In genomic region chr14:62015945-62016344, GRCh38 we compare ENCODE assay signal across 15 cellular contexts.
DNase-seq lines count a peak whose midpoint lies in the region; ATAC-seq, FAIRE-seq and TF ChIP-seq lines count a peak whose summit lies in the region.
"Had no signal": no experiment of that assay in that cellular context is flagged by ENCODE, and none has a peak within 500 bp of the region (broad histone marks: within the 10 kb centered on the region; RNA-seq: fewer than 3 reads in every experiment).

No MANE protein-coding gene starts in this region.

- 0 out of 2 replicates have a peak, but pooled peaks cover 8% of the 10 kb centered on the region for H3F3A ChIP-seq in GM23248 (ENCODE audit: insufficient read depth)

- H3K27ac ChIP-seq in A673 (ENCODE audit: low read depth, low read length, poor library complexity, severe bottlenecking) (no peak overlapping the region), GM23248 (peak overlapping the region; percentile 17; the same call in 1 of the 2 replicates), endothelial cell of umbilical vein (ENCODE audit: insufficient read depth, low read depth, low read length) (no peak overlapping the region), substantia nigra (ENCODE audit: low read depth, low read length, poor library complexity, severe bottlenecking) (no peak overlapping the region), left ventricle myocardium inferior (replicated peaks) (no peak overlapping the region)

- H3K4me1 ChIP-seq in A673 (ENCODE audit: insufficient read depth, low read length, poor library complexity, severe bottlenecking) (no peaks in the 10 kb centered on the region), GM23248 (ENCODE audit: insufficient read depth) (peaks cover 18% of the 10 kb centered on the region), endothelial cell of umbilical vein (ENCODE audit: control insufficient read depth, extremely low read depth, insufficient read depth, low read length) (no peaks in the 10 kb centered on the region), left ventricle myocardium inferior (no peaks in the 10 kb centered on the region)

- intact Hi-C loops in A673 (cut with micrococcal nuclease; ENCODE audit: unreplicated experiment), result no loop called here
- intact Hi-C loops in endothelial cell of umbilical vein (cut with micrococcal nuclease), result no loop called here
- intact Hi-C loops in left ventricle myocardium inferior (cut with micrococcal nuclease), result no loop called here

- no peaks in the 10 kb centered on the region for H4K20me1 ChIP-seq in GM23248 (ENCODE audit: insufficient read depth)
- no peaks in the 10 kb centered on the region for H4K20me1 ChIP-seq in endothelial cell of umbilical vein (replicated peaks; ENCODE audit: control insufficient read depth, extremely low read depth, insufficient read depth, low read length)

- H3K4me2 ChIP-seq in GM23248 (ENCODE audit: unreplicated experiment) (peak overlapping the region; percentile 10), endothelial cell of umbilical vein (ENCODE audit: insufficient read depth, low read length) (no peak overlapping the region)

- H2AFZ ChIP-seq in GM23248 (no peak overlapping the region; the same call in 1 of the 2 replicates), endothelial cell of umbilical vein (ENCODE audit: low read depth, low read length) (no peak overlapping the region)

- dilution Hi-C loops in endothelial cell of umbilical vein (cut with MboI; ENCODE audit: extremely low pct_ligation_motif_present, low sequenced_read_pairs), result no loop called here

- H3K9ac ChIP-seq in GM23248 (no peak overlapping the region), endothelial cell of umbilical vein (replicated peaks; ENCODE audit: extremely low read depth, insufficient read depth, low read length) (no peak overlapping the region)

- TF ChIP-seq CTCF in A673 (conservative IDR thresholded peaks at IDR 0.05; ENCODE audit: low read depth, low read length) (no peak), endothelial cell of umbilical vein (IDR thresholded peaks at IDR 0.05; ENCODE audit: extremely low read depth in 1 of 2, insufficient read depth in 1 of 2, low read depth in 1 of 2, low read length in 2 of 2) (no peak), left ventricle myocardium inferior (IDR thresholded peaks at IDR 0.05; ENCODE audit: borderline replicate concordance) (no peak)

- H3K36me3 ChIP-seq in A673 (ENCODE audit: insufficient read depth, low read length, poor library complexity, severe bottlenecking), result no peaks in the 10 kb centered on the region
- no peaks in the 10 kb centered on the region for H3K36me3 ChIP-seq in GM23248 (ENCODE audit: low read depth)
- H3K36me3 ChIP-seq in endothelial cell of umbilical vein (ENCODE audit: control insufficient read depth in 2 of 2, extremely low read depth in 1 of 2, insufficient read depth in 2 of 2, low read length in 2 of 2), result no peaks in the 10 kb centered on the region
- no peaks in the 10 kb centered on the region for H3K36me3 ChIP-seq in left ventricle myocardium inferior

- WGBS in GM23248 (ENCODE audit: low coverage in 1 of 2, low lambda C conversion rate in 2 of 2, missing lambda C conversion rate in 2 of 2), 2 experiments, result 2 to 5% methylated on average over 2 of the region's 2 CpGs

- no peaks in the 10 kb centered on the region for H3K9me1 ChIP-seq in endothelial cell of umbilical vein (replicated peaks; ENCODE audit: control insufficient read depth, extremely low read depth, insufficient read depth, low read length)

- no peaks in the 10 kb centered on the region for H3K9me2 ChIP-seq in GM23248 (ENCODE audit: insufficient read depth)

- no peak overlapping the region for H3K4me3 ChIP-seq in A673 (ENCODE audit: low read depth, low read length, poor library complexity, severe bottlenecking)
- H3K4me3 ChIP-seq in GM23248, result no peak overlapping the region
- no peak overlapping the region for H3K4me3 ChIP-seq in endothelial cell of umbilical vein (replicated peaks in 1 of 3; ENCODE audit: insufficient read depth in 1 of 3, low read depth in 1 of 3, low read length in 3 of 3)
- H3K4me3 ChIP-seq in left ventricle myocardium inferior, result no peak overlapping the region

- H3K9me3 ChIP-seq in A673 (ENCODE audit: low read depth, low read length, poor library complexity, severe bottlenecking) (no peaks in the 10 kb centered on the region), GM23248 (ENCODE audit: low read depth) (no peaks in the 10 kb centered on the region), endothelial cell of umbilical vein (replicated peaks; ENCODE audit: control insufficient read depth, insufficient read depth, low read length) (no peaks in the 10 kb centered on the region), left ventricle myocardium inferior (replicated peaks) (peaks cover 7% of the 10 kb centered on the region)

- H3K27me3 ChIP-seq in A673 (replicated peaks; ENCODE audit: insufficient read depth, low read depth, low read length, poor library complexity) (no peaks in the 10 kb centered on the region), GM23248 (replicated peaks; ENCODE audit: insufficient read depth) (peaks cover 13% of the 10 kb centered on the region; the same call in 1 of the 2 replicates), endothelial cell of umbilical vein (ENCODE audit: control insufficient read depth in 2 of 2, insufficient read depth in 2 of 2, low read length in 2 of 2) (no peaks in the 10 kb centered on the region), left ventricle myocardium inferior (ENCODE audit: low read depth) (peaks cover 16% of the 10 kb centered on the region)

- no peak for TF ChIP-seq POLR2A in endothelial cell of umbilical vein (IDR thresholded peaks at IDR 0.05; ENCODE audit: low read depth, low read length)

- CTCF ChIA-PET in A673 (lab: Charles Lee) (no interaction called here), endothelial cell of umbilical vein (lab: Charles Lee) (no interaction called here)

- in situ Hi-C loops in GM23248 (cut with MboI), result no loop called here

- FAIRE-seq in endothelial cell of umbilical vein (lab: Jason Lieb, UNC), result peak; percentile 47
- FAIRE-seq: H1 had no signal

- no peak for ATAC-seq in HG03045 (IDR thresholded peaks at IDR 0.05; ENCODE audit: unreplicated experiment)
- ATAC-seq: left colon; naive thymus-derived CD4-positive, alpha-beta T cell; stimulated activated effector memory CD8-positive, alpha-beta T cell treated with anti-CD3 and anti-CD28 coated beads, Interleukin-12 subunit alpha, Interleukin-12 subunit beta, amount 100 ng/mL, for 72 hours had no signal

- no peaks in the 10 kb centered on the region for H3K79me2 ChIP-seq in GM23248 (ENCODE audit: insufficient read depth)
- no peaks in the 10 kb centered on the region for H3K79me2 ChIP-seq in endothelial cell of umbilical vein (ENCODE audit: control insufficient read depth, insufficient read depth, low read length)

- POLR2A ChIA-PET in A673 (lab: Charles Lee; ENCODE audit: low non-redundant PET) (no interaction called here), endothelial cell of umbilical vein (lab: Charles Lee) (no interaction called here)

- DNase-seq in A673 (ENCODE audit: low spot score) (peak; percentile 3), GM23248 (peak; percentile 52), NCI-H2171 (lab: John Stamatoyannopoulos, UW) (peak; percentile 78), endothelial cell of umbilical vein (ENCODE audit: low read depth, low spot score) (no peak), substantia nigra (lab: John Stamatoyannopoulos, UW) (no peak), SKM-1 (lab: John Stamatoyannopoulos, UW; ENCODE audit: unreplicated experiment) (no peak), left ventricle myocardium inferior (no peak)
- DNase-seq: activated CD4-positive, alpha-beta T cell treated with anti-CD3 and anti-CD28 coated beads for 4 hours; left colon; naive thymus-derived CD4-positive, alpha-beta T cell; stimulated activated CD4-positive, alpha-beta T cell treated with anti-CD3 and anti-CD28 coated beads, Interleukin-2, amount 100 ng/mL, for 48 hours; T-helper 1 cell had no signal

- BruUV-seq in A673 (replicated peaks; lab: Mats Ljungman, UMichigan), result no TSS peak
- no TSS peak for BruUV-seq in endothelial cell of umbilical vein (replicated peaks; lab: Mats Ljungman, UMichigan)

TF ChIP-seq in endothelial cell of umbilical vein, 7 proteins besides CTCF, POLR2A, EP300 and RAD21:
- TF ChIP-seq MYC (IDR thresholded peaks at IDR 0.05; ENCODE audit: low read depth, low read length) (no peak), POLR2AphosphoS5 (IDR thresholded peaks at IDR 0.05; ENCODE audit: insufficient read depth, low read depth, low read length) (no peak)

Comparison
In these comparisons a context has a peak if more than half of its experiments do, and no peak if none do; other contexts are left out.
1. DNase-seq: peak in A673 (single experiment), GM23248 (single experiment) and NCI-H2171 (single experiment); none in endothelial cell of umbilical vein (single experiment), substantia nigra (0 of 49), SKM-1 (single experiment) and left ventricle myocardium inferior (single experiment).